Comparison of ENCODE assay signal across 33 cellular contexts in genomic region chr12:55922126-55922525, GRCh38. TPM values are rescaled to one million over a fixed set of nuclear protein-coding genes. Genes with fewer than 3 reads are reported as not detected.
DNase-seq lines count a peak whose midpoint lies in the region; ATAC-seq and TF ChIP-seq lines count a peak whose summit lies in the region.
"Had no signal": no experiment of that assay in that cellular context is flagged by ENCODE, and none has a peak within 500 bp of the region (broad histone marks: within the 10 kb centered on the region; RNA-seq: fewer than 3 reads in every experiment).

No MANE protein-coding gene starts in this region.

- H3K27me3 Mint-ChIP-seq in activated naive CD4-positive, alpha-beta T cell treated with anti-CD3 and anti-CD28 coated beads, Interleukin-2, amount 10 ng/mL, durations not matched to agents 7 days and 5 days: no peaks in the 10 kb centered on the region
- peaks cover 6% of the 10 kb centered on the region for H3K27me3 Mint-ChIP-seq in GM23338 (ENCODE audit: insufficient read depth, low read depth, poor library complexity)
- H3K27me3 Mint-ChIP-seq: activated CD8-positive, alpha-beta memory T cell treated with anti-CD3 and anti-CD28 coated beads, Interleukin-2, amount 10 ng/mL, durations not matched to agents 7 days and 5 days; stimulated activated naive CD8-positive, alpha-beta T cell treated with anti-CD3 and anti-CD28 coated beads, Interleukin-15, Interleukin-2, amounts not matched to agents 100 ng/mL and 50 ng/mL, for 24 hours had no signal

- H3K9me3 Mint-ChIP-seq in activated naive CD4-positive, alpha-beta T cell treated with anti-CD3 and anti-CD28 coated beads, Interleukin-2, amount 10 ng/mL, durations not matched to agents 7 days and 5 days: no peaks in the 10 kb centered on the region
- H3K9me3 Mint-ChIP-seq in stimulated activated effector memory CD8-positive, alpha-beta T cell treated with anti-CD3 and anti-CD28 coated beads, Interleukin-12 subunit alpha, Interleukin-12 subunit beta, amount 100 ng/mL, for 72 hours: no peaks in the 10 kb centered on the region
- H3K9me3 Mint-ChIP-seq in GM23338: no peaks in the 10 kb centered on the region; the same call in 2 of the 3 replicates
- H3K9me3 Mint-ChIP-seq: activated T-cell treated with anti-CD3 and anti-CD28 coated beads, Interleukin-2, amount 50 U/mL, for 72 hours; brain; CD8-positive, alpha-beta T cell; mesothelial cell of epicardium; stimulated activated naive CD8-positive, alpha-beta T cell treated with anti-CD3 and anti-CD28 coated beads, Interleukin-15, Interleukin-2, amounts not matched to agents 100 ng/mL and 50 ng/mL, for 24 hours had no signal

- no peaks in the 10 kb centered on the region for H3K9me2 ChIP-seq in GM23338 (ENCODE audit: insufficient read depth)

- TF ChIP-seq CTCF in ascending aorta (IDR thresholded peaks at IDR 0.05) (no peak), GM23338 (conservative IDR thresholded peaks at IDR 0.05; ENCODE audit: low read depth in 2 of 2) (no peak)

- no peak for ATAC-seq in stimulated activated effector memory CD8-positive, alpha-beta T cell treated with anti-CD3 and anti-CD28 coated beads, Interleukin-12 subunit alpha, Interleukin-12 subunit beta, amount 100 ng/mL, for 72 hours
- no peak for ATAC-seq in stimulated activated naive CD8-positive, alpha-beta T cell treated with anti-CD3 and anti-CD28 coated beads, Interleukin-15, Interleukin-2, amounts not matched to agents 100 U/mL and 50 U/mL, for 24 hours
- ATAC-seq in GM23338: no peak
- ATAC-seq: A549; activated CD8-positive, alpha-beta memory T cell treated with anti-CD3 and anti-CD28 coated beads, Interleukin-2, amount 10 ng/mL, durations not matched to agents 7 days and 5 days; activated T-cell treated with anti-CD3 and anti-CD28 coated beads, Interleukin-2, amount 50 U/mL, for 72 hours; CD8-positive, alpha-beta T cell; gastroesophageal sphincter; K562; right cardiac atrium; Right ventricle myocardium inferior had no signal

- peaks cover 46% of the 10 kb centered on the region for H3K36me3 Mint-ChIP-seq in activated naive CD4-positive, alpha-beta T cell treated with anti-CD3 and anti-CD28 coated beads, Interleukin-2, amount 10 ng/mL, durations not matched to agents 7 days and 5 days
- peaks cover 80% of the 10 kb centered on the region for H3K36me3 Mint-ChIP-seq in stimulated activated effector memory CD8-positive, alpha-beta T cell treated with anti-CD3 and anti-CD28 coated beads, Interleukin-12 subunit alpha, Interleukin-12 subunit beta, amount 100 ng/mL, for 72 hours
- H3K36me3 Mint-ChIP-seq in GM23338 (ENCODE audit: low read depth): peaks cover 36% of the 10 kb centered on the region

- H3K9me3 ChIP-seq in ascending aorta: no peaks in the 10 kb centered on the region
- H3K9me3 ChIP-seq: A549, adrenal gland, gastroesophageal sphincter, neutrophil, testis had no signal

- intact Hi-C loops in ascending aorta (cut with DNase I): no loop called here

- no peak for DNase-seq in activated naive CD4-positive, alpha-beta T cell treated with anti-CD3 and anti-CD28 coated beads, Interleukin-2, amount 10 ng/mL, durations not matched to agents 7 days and 5 days
- no peak for DNase-seq in activated naive CD4-positive, alpha-beta T cell treated with anti-CD3 and anti-CD28 coated beads, Interleukin-2, amount 50 U/mL, for 16 hours
- DNase-seq in M059J (ENCODE audit: low read depth) (peak; percentile 21), ascending aorta (ENCODE audit: low spot score in 2 of 2) (no peak), mesendoderm (no peak), GM23338 (ENCODE audit: low spot score) (no peak)
- no peak for DNase-seq in stimulated activated effector memory CD8-positive, alpha-beta T cell treated with anti-CD3 and anti-CD28 coated beads, Interleukin-12 subunit alpha, Interleukin-12 subunit beta, amount 100 ng/mL, for 72 hours (ENCODE audit: low spot score in 2 of 2)
- DNase-seq in stimulated activated naive CD8-positive, alpha-beta T cell treated with anti-CD3 and anti-CD28 coated beads, Interleukin-15, Interleukin-2, amounts not matched to agents 100 U/mL and 50 U/mL, for 24 hours: no peak
- DNase-seq: activated CD8-positive, alpha-beta memory T cell treated with anti-CD3 and anti-CD28 coated beads, Interleukin-2, amount 10 ng/mL, durations not matched to agents 7 days and 5 days; activated naive CD4-positive, alpha-beta T cell treated with Interleukin-2 at 50 U/mL for 16 hours; activated T-cell treated with anti-CD3 and anti-CD28 coated beads, Interleukin-2, amount 50 U/mL, for 72 hours; CD8-positive, alpha-beta T cell; DMS 273 treated with DMSO at 0.1 percent for 48 hours; kidney glomerular epithelial cell; NCI-H1417; NCI-H2029; NCI-H526; NK-92 treated with Interleukin-12 subunit alpha and Interleukin-12 subunit beta, amount 100 ng/mL, for 24 hours; PC-9; posterior cingulate gyrus; right cardiac atrium; stimulated activated CD4-positive, alpha-beta T cell treated with anti-CD3 and anti-CD28 coated beads, Interleukin-1b, Interleukin-23, amount 100 ng/mL, for 48 hours; T-helper 9 cell; testis had no signal

- H3K18ac ChIP-seq in mesendoderm (ENCODE audit: low read length): no peak overlapping the region

- H2AK5ac ChIP-seq in mesendoderm (ENCODE audit: low read length): no peak overlapping the region

- H4K20me1 ChIP-seq in GM23338 (replicated peaks; ENCODE audit: insufficient read depth): peaks cover 21% of the 10 kb centered on the region

- H2BK5ac ChIP-seq in mesendoderm (ENCODE audit: low read length): no peak overlapping the region

- no peak overlapping the region for H2BK15ac ChIP-seq in mesendoderm (replicated peaks; ENCODE audit: low read depth)

- peaks cover 9% of the 10 kb centered on the region for H3K79me1 ChIP-seq in mesendoderm (ENCODE audit: low read length)

- H3K36me3 ChIP-seq in ascending aorta (peaks cover 0 to 5% of the 10 kb centered on the region in 2 donors), mesendoderm (ENCODE audit: control insufficient read depth, insufficient read depth, low read length) (peaks cover 2% of the 10 kb centered on the region), GM23338 (ENCODE audit: insufficient read depth) (peaks cover 4% of the 10 kb centered on the region; the same call in 1 of the 2 replicates)
- H3K36me3 ChIP-seq: adrenal gland, neutrophil had no signal

- peaks cover 57% of the 10 kb centered on the region for H3K4me1 Mint-ChIP-seq in activated naive CD4-positive, alpha-beta T cell treated with anti-CD3 and anti-CD28 coated beads, Interleukin-2, amount 10 ng/mL, durations not matched to agents 7 days and 5 days
- peaks cover 29% of the 10 kb centered on the region for H3K4me1 Mint-ChIP-seq in stimulated activated effector memory CD8-positive, alpha-beta T cell treated with anti-CD3 and anti-CD28 coated beads, Interleukin-12 subunit alpha, Interleukin-12 subunit beta, amount 100 ng/mL, for 72 hours
- H3K4me1 Mint-ChIP-seq in GM23338: peaks cover 14% of the 10 kb centered on the region

- H3K27ac ChIP-seq in ascending aorta (peak overlapping the region; percentile 2 to 61), mesendoderm (ENCODE audit: low read depth, low read length) (no peak overlapping the region), GM23338 (ENCODE audit: low read depth) (no peak overlapping the region)
- H3K27ac ChIP-seq: A549, adrenal gland, gastroesophageal sphincter, neutrophil, testis had no signal

- no peak overlapping the region for H3K9ac ChIP-seq in mesendoderm (ENCODE audit: low read length)

- H3K27me3 ChIP-seq in ascending aorta (no peaks in the 10 kb centered on the region), mesendoderm (ENCODE audit: insufficient read depth, low read length, poor library complexity) (no peaks in the 10 kb centered on the region), GM23338 (ENCODE audit: insufficient read depth) (no peaks in the 10 kb centered on the region)
- H3K27me3 ChIP-seq: adrenal gland, gastroesophageal sphincter, neutrophil, testis had no signal

- H4K8ac ChIP-seq in mesendoderm (ENCODE audit: low read depth, low read length): no peak overlapping the region

- CTCF ChIA-PET in activated naive CD4-positive, alpha-beta T cell treated with anti-CD3 and anti-CD28 coated beads, Interleukin-2, amount 10 ng/mL, durations not matched to agents 7 days and 5 days (lab: Charles Lee): interaction anchor here (0.6 kb wide), 2 partner anchors 266 to 597 kb away, joined by 3 to 5 read pairs; no protein-coding TSS in a partner anchor

- H3F3A ChIP-seq in GM23338 (replicated peaks; ENCODE audit: low read depth): peaks cover 8% of the 10 kb centered on the region

- H3K23ac ChIP-seq in mesendoderm (ENCODE audit: low read length): no peak overlapping the region

- H3K27ac Mint-ChIP-seq in activated naive CD4-positive, alpha-beta T cell treated with anti-CD3 and anti-CD28 coated beads, Interleukin-2, amount 10 ng/mL, durations not matched to agents 7 days and 5 days: peak overlapping the region; percentile 29
- peak overlapping the region; percentile 40 for H3K27ac Mint-ChIP-seq in stimulated activated effector memory CD8-positive, alpha-beta T cell treated with anti-CD3 and anti-CD28 coated beads, Interleukin-12 subunit alpha, Interleukin-12 subunit beta, amount 100 ng/mL, for 72 hours
- H3K27ac Mint-ChIP-seq in GM23338: no peak overlapping the region
- H3K27ac Mint-ChIP-seq: activated CD8-positive, alpha-beta memory T cell treated with anti-CD3 and anti-CD28 coated beads, Interleukin-2, amount 10 ng/mL, durations not matched to agents 7 days and 5 days; CD8-positive, alpha-beta T cell; mesothelial cell of epicardium; stimulated activated naive CD8-positive, alpha-beta T cell treated with anti-CD3 and anti-CD28 coated beads, Interleukin-15, Interleukin-2, amounts not matched to agents 100 ng/mL and 50 ng/mL, for 24 hours had no signal

- peaks cover 58% of the 10 kb centered on the region for H3K79me2 ChIP-seq in mesendoderm (ENCODE audit: control insufficient read depth, insufficient read depth, low read length)
- peaks cover 96% of the 10 kb centered on the region for H3K79me2 ChIP-seq in GM23338 (replicated peaks; ENCODE audit: insufficient read depth)

- H4K5ac ChIP-seq in mesendoderm (ENCODE audit: low read length): no peak overlapping the region

- no peak overlapping the region for H3K4me3 Mint-ChIP-seq in activated naive CD4-positive, alpha-beta T cell treated with anti-CD3 and anti-CD28 coated beads, Interleukin-2, amount 10 ng/mL, durations not matched to agents 7 days and 5 days
- H3K4me3 Mint-ChIP-seq in stimulated activated effector memory CD8-positive, alpha-beta T cell treated with anti-CD3 and anti-CD28 coated beads, Interleukin-12 subunit alpha, Interleukin-12 subunit beta, amount 100 ng/mL, for 72 hours: no peak overlapping the region
- H3K4me3 Mint-ChIP-seq in GM23338: no peak overlapping the region
- H3K4me3 Mint-ChIP-seq: activated CD8-positive, alpha-beta memory T cell treated with anti-CD3 and anti-CD28 coated beads, Interleukin-2, amount 10 ng/mL, durations not matched to agents 7 days and 5 days; CD8-positive, alpha-beta T cell; mesothelial cell of epicardium; stimulated activated naive CD8-positive, alpha-beta T cell treated with anti-CD3 and anti-CD28 coated beads, Interleukin-15, Interleukin-2, amounts not matched to agents 100 ng/mL and 50 ng/mL, for 24 hours had no signal

- H3K4me2 ChIP-seq in mesendoderm (ENCODE audit: low read length) (no peak overlapping the region), GM23338 (no peak overlapping the region)
- H3K4me2 ChIP-seq: A549, PC-9 had no signal

- no peak overlapping the region for H3K4ac ChIP-seq in mesendoderm (ENCODE audit: low read depth, low read length)

- no peak overlapping the region for H2AFZ ChIP-seq in GM23338
- H2AFZ ChIP-seq: PC-9 had no signal

- H2BK120ac ChIP-seq in mesendoderm (ENCODE audit: low read depth, low read length): no peak overlapping the region

- H3K4me3 ChIP-seq in ascending aorta (no peak overlapping the region), mesendoderm (ENCODE audit: low read length) (no peak overlapping the region), GM23338 (no peak overlapping the region)
- H3K4me3 ChIP-seq: A549, adrenal gland, gastroesophageal sphincter, K562, PC-9, testis had no signal

- WGBS in mesendoderm (ENCODE audit: extremely low coverage, insufficient coverage, low lambda C conversion rate): no CpG with 5 or more reads among the region's 3 CpGs

- H3K56ac ChIP-seq in mesendoderm (ENCODE audit: low read length): no peak overlapping the region

- H3K4me1 ChIP-seq in ascending aorta (peaks cover 0 to 6% of the 10 kb centered on the region in 2 donors), mesendoderm (ENCODE audit: control insufficient read depth, low read depth, low read length) (peaks cover 3% of the 10 kb centered on the region), GM23338 (ENCODE audit: insufficient read depth) (peaks cover 8% of the 10 kb centered on the region; the same call in 1 of the 2 replicates)
- H3K4me1 ChIP-seq: testis had no signal

RNA-seq across cellular contexts. Expression of gene PYM1, which starts 5.6 kb away (rescaled TPM):
- total RNA-seq in M059J (2014; rRNA removed; shearing (Covaris generic)): 26.8 and 28.0 TPM in 2 replicates
- 83.7 TPM for total RNA-seq in ascending aorta
- 54.0 TPM for polyA plus RNA-seq in mesendoderm (2013, experiment 1 of 2)
- 55.1 TPM for polyA plus RNA-seq in mesendoderm (2013, experiment 2 of 2)
- 70.2 and 75.9 TPM in 2 replicates for total RNA-seq in GM23338 (2014; rRNA removed; shearing (Covaris generic))
- polyA plus RNA-seq in GM23338 (2016; fragmentation: Nextera tagmentation; extraction: Ambion mirVana): 150 and 151 TPM in 2 replicates

RNA-seq across cellular contexts. Expression of gene DGKA, which starts 8.8 kb away (rescaled TPM):
- total RNA-seq in M059J (2014; rRNA removed; shearing (Covaris generic)): 21.7 and 31.3 TPM in 2 replicates
- total RNA-seq in ascending aorta: 48.6 TPM
- 8.6 TPM for polyA plus RNA-seq in mesendoderm (2013, experiment 1 of 2)
- polyA plus RNA-seq in mesendoderm (2013, experiment 2 of 2): 9.8 TPM
- 16.1 and 35.9 TPM in 2 replicates for total RNA-seq in GM23338 (2014; rRNA removed; shearing (Covaris generic))
- polyA plus RNA-seq in GM23338 (2016; fragmentation: Nextera tagmentation; extraction: Ambion mirVana): 22.5 and 24.6 TPM in 2 replicates

RNA-seq across cellular contexts. Expression of gene PMEL, which starts 43.7 kb away (rescaled TPM):
- total RNA-seq in M059J (2014; rRNA removed; shearing (Covaris generic)): 0.54 and 0.69 TPM in 2 replicates
- not detected for total RNA-seq in ascending aorta
- 24.6 TPM for polyA plus RNA-seq in mesendoderm (2013, experiment 1 of 2)
- polyA plus RNA-seq in mesendoderm (2013, experiment 2 of 2): 23.0 TPM
- total RNA-seq in GM23338 (2014; rRNA removed; shearing (Covaris generic)): 81.6 and 108 TPM in 2 replicates
- 64.5 and 68.1 TPM in 2 replicates for polyA plus RNA-seq in GM23338 (2016; fragmentation: Nextera tagmentation; extraction: Ambion mirVana)
- total RNA-seq: CD8-positive, alpha-beta T cell; Right ventricle myocardium inferior had no signal

RNA-seq across cellular contexts. Expression of gene CDK2, which starts 44.5 kb away (rescaled TPM):
- total RNA-seq in M059J (2014; rRNA removed; shearing (Covaris generic)): 112 and 148 TPM in 2 replicates
- total RNA-seq in ascending aorta: 24.5 TPM
- 49.3 TPM for polyA plus RNA-seq in mesendoderm (2013, experiment 1 of 2)
- polyA plus RNA-seq in mesendoderm (2013, experiment 2 of 2): 50.6 TPM
- 27.7 and 31.0 TPM in 2 replicates for total RNA-seq in GM23338 (2014; rRNA removed; shearing (Covaris generic))
- 14.1 and 15.2 TPM in 2 replicates for polyA plus RNA-seq in GM23338 (2016; fragmentation: Nextera tagmentation; extraction: Ambion mirVana)

RNA-seq across cellular contexts. Expression of gene RAB5B, which starts 51.8 kb away (rescaled TPM):
- 58.1 and 71.3 TPM in 2 replicates for total RNA-seq in M059J (2014; rRNA removed; shearing (Covaris generic))
- 48.0 TPM for total RNA-seq in ascending aorta
- polyA plus RNA-seq in mesendoderm (2013, experiment 1 of 2): 44.4 TPM
- polyA plus RNA-seq in mesendoderm (2013, experiment 2 of 2): 44.6 TPM
- 43.7 and 46.5 TPM in 2 replicates for total RNA-seq in GM23338 (2014; rRNA removed; shearing (Covaris generic))
- polyA plus RNA-seq in GM23338 (2016; fragmentation: Nextera tagmentation; extraction: Ambion mirVana): 18.6 and 19.7 TPM in 2 replicates

Comparison
In these comparisons a context has a peak if more than half of its experiments do, and no peak if none do; other contexts are left out.
1. H3K27ac ChIP-seq: peak in ascending aorta (2 of 2); none in mesendoderm (single experiment) and GM23338 (single experiment).
2. RNA of gene PMEL, which starts 43.7 kb away (total RNA-seq): 81.6 to 108 TPM in GM23338; 0.54 to 0.69 TPM in M059J and not detected in ascending aorta (single experiment); every median in the first group is over 10 times any median in the second.